8 cellular contexts compared by ENCODE assay signal in genomic region chr5:167971706-167972105, GRCh38.
"Had no signal": no experiment of that assay in that cellular context is flagged by ENCODE, and none has a peak within 500 bp of the region (broad histone marks: within the 10 kb centered on the region; RNA-seq: fewer than 3 reads in every experiment).

No MANE protein-coding gene starts in this region.

- H3K27ac Mint-ChIP-seq: GM23338, H9, IgD-negative memory B cell had no signal

- ATAC-seq: GM23338, HepG2 had no signal

- DNase-seq: H9, HCEC 1CT had no signal

- H3K4me3 ChIP-seq: GM23338 had no signal

- FAIRE-seq: H1, H54, HepG2 had no signal

- H3K4me2 ChIP-seq: GM23338 had no signal

- H3K27ac ChIP-seq: HL-60 had no signal

- H3K4me3 Mint-ChIP-seq: GM23338, H9, IgD-negative memory B cell had no signal

- H3K9me3 Mint-ChIP-seq: GM23338, H9 had no signal

- H3K4me1 Mint-ChIP-seq: IgD-negative memory B cell had no signal

- H2AFZ ChIP-seq: GM23338 had no signal
